10 cellular contexts compared by ENCODE assay signal in the genomic region with DNA sequence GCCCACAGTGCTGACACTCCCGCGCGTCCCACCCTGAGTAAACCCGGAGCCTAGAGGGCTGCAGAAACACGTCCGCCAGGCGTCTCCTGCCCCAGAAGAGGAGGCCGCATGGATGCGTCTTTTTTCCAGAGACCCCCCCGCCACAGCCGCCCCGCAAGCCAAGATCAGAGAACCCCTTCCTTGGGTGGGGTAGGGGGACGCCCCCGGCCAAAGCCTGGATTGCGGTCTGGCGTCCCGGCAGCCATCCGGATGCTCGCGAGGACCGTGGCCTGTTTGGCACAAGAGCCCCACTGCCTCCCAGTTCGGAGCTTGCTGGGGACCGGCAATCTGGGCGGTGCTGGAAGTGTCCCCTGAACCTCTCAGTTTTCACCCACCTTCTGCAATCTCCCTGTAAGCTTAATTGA. TPM values are rescaled to one million over a fixed set of nuclear protein-coding genes. Genes with fewer than 3 reads are reported as not detected.
DNase-seq lines count a peak whose midpoint lies in the region; ATAC-seq, FAIRE-seq and TF ChIP-seq lines count a peak whose summit lies in the region.
"Had no signal": no experiment of that assay in that cellular context is flagged by ENCODE, and none has a peak within 500 bp of the region (broad histone marks: within the 10 kb centered on the region; RNA-seq: fewer than 3 reads in every experiment).

No MANE protein-coding gene starts in this region.

- no peaks in the 10 kb centered on the region for H3F3A ChIP-seq in GM23338 (replicated peaks; ENCODE audit: low read depth)

- intact Hi-C loops in mammary epithelial cell (cut with micrococcal nuclease) = no loop called here

- H2AFZ ChIP-seq in GM23338 (peak overlapping the region; percentile 96), mammary epithelial cell (ENCODE audit: low read depth, low read length) (peak overlapping the region; percentile 54)

- TF ChIP-seq POLR2A in GM12892 (IDR thresholded peaks at IDR 0.05; ENCODE audit: low read depth, low read length) = no peak

- no TSS peak for BruUV-seq in mammary epithelial cell (replicated peaks; lab: Mats Ljungman, UMichigan)

- peak; percentile 68 for DNase-seq in GM23338 (ENCODE audit: low spot score)
- DNase-seq in mammary epithelial cell = no peak
- peak; percentile 48 for DNase-seq in iPS-NIHi7 (ENCODE audit: extremely low spot score)
- DNase-seq in H4 (ENCODE audit: low spot score) = no peak
- no peak for DNase-seq in AML-193 (lab: John Stamatoyannopoulos, UW)
- no peak for DNase-seq in GM12892 (ENCODE audit: insufficient read length)
- no peak for DNase-seq in stimulated activated CD4-positive, alpha-beta T cell treated with anti-CD3 and anti-CD28 coated beads, Interleukin-1b, Interleukin-23, amount 100 ng/mL, for 48 hours

- peak; percentile 68 for ATAC-seq in GM23338

- H3K79me2 ChIP-seq in GM23338 (replicated peaks; ENCODE audit: insufficient read depth) (no peaks in the 10 kb centered on the region), mammary epithelial cell (ENCODE audit: insufficient read depth, low read length) (no peaks in the 10 kb centered on the region)

- peak overlapping the region; percentile 68 for H3K4me3 ChIP-seq in GM23338
- peak overlapping the region in 1 of 3 experiments; percentile 30 for H3K4me3 ChIP-seq in mammary epithelial cell (replicated peaks in 1 of 3; ENCODE audit: insufficient read depth in 1 of 3, low read depth in 2 of 3, low read length in 3 of 3)
- H3K4me3 ChIP-seq in skeletal muscle satellite cell (ENCODE audit: low read length) = peak overlapping the region; percentile 79

- dilution Hi-C loops in mammary epithelial cell (cut with HindIII; ENCODE audit: low sequenced_read_pairs) = no loop called here

- H3K27ac ChIP-seq in GM23338 (ENCODE audit: low read depth) (no peak overlapping the region), mammary epithelial cell (ENCODE audit: insufficient read depth, low read depth, low read length) (no peak overlapping the region)

- no peaks in the 10 kb centered on the region for H3K9me3 Mint-ChIP-seq in GM23338

- 0 out of 4 replicates have a peak, but pooled peaks of 1 of the 2 experiments have one; percentile 10 for TF ChIP-seq CTCF in GM23338 (conservative IDR thresholded peaks at IDR 0.05; ENCODE audit: low read depth in 2 of 2)
- TF ChIP-seq CTCF in mammary epithelial cell (conservative IDR thresholded peaks at IDR 0.05 in 1 of 2, IDR thresholded peaks at IDR 0.05 in 1 of 2; ENCODE audit: extremely low read depth in 1 of 2, insufficient read depth in 1 of 2, low read depth in 1 of 2, low read length in 2 of 2) = no peak

- H3K27ac Mint-ChIP-seq in GM23338 = no peak overlapping the region

- H3K4me2 ChIP-seq in GM23338 (peak overlapping the region; percentile 88), mammary epithelial cell (ENCODE audit: insufficient read depth, low read depth, low read length) (peak overlapping the region; percentile 87), skeletal muscle satellite cell (ENCODE audit: low read length) (peak overlapping the region; percentile 95)

- peaks cover 20% of the 10 kb centered on the region for H3K4me1 ChIP-seq in GM23338 (ENCODE audit: insufficient read depth)
- peaks cover 12% of the 10 kb centered on the region for H3K4me1 ChIP-seq in mammary epithelial cell (ENCODE audit: insufficient read depth, low read length)
- peaks cover 16% of the 10 kb centered on the region for H3K4me1 ChIP-seq in skeletal muscle satellite cell (ENCODE audit: control insufficient read depth, insufficient read depth, low read length)

- H3K27me3 ChIP-seq in GM23338 (ENCODE audit: insufficient read depth) (peaks cover 48% of the 10 kb centered on the region), mammary epithelial cell (ENCODE audit: insufficient read depth, low read length) (peaks cover 25% of the 10 kb centered on the region), skeletal muscle satellite cell (ENCODE audit: control insufficient read depth, insufficient read depth, low read length) (peaks cover 16% of the 10 kb centered on the region)

- no peaks in the 10 kb centered on the region; the same call in 2 of the 3 replicates for H3K36me3 Mint-ChIP-seq in GM23338 (ENCODE audit: low read depth)

- FAIRE-seq in GM12892 (lab: Jason Lieb, UNC) = no peak
- FAIRE-seq: endometrium had no signal

- peak overlapping the region; percentile 76 for H3K4me3 Mint-ChIP-seq in GM23338

- WGBS in mammary epithelial cell (ENCODE audit: low coverage, missing lambda C conversion rate) = 95% methylated on average over 4 of the region's 24 CpGs

- H3K9me3 ChIP-seq in mammary epithelial cell (replicated peaks; ENCODE audit: insufficient read depth, low read length) = no peaks in the 10 kb centered on the region
- H3K9me3 ChIP-seq in skeletal muscle satellite cell (replicated peaks; ENCODE audit: low read length) = no peaks in the 10 kb centered on the region

- H4K20me1 ChIP-seq in GM23338 (replicated peaks; ENCODE audit: insufficient read depth) (no peaks in the 10 kb centered on the region), mammary epithelial cell (ENCODE audit: insufficient read depth, low read length) (no peaks in the 10 kb centered on the region)

- no peak overlapping the region for H3K9ac ChIP-seq in mammary epithelial cell (ENCODE audit: insufficient read depth, low read length)
- H3K9ac ChIP-seq in skeletal muscle satellite cell (ENCODE audit: low read depth, low read length) = peak overlapping the region; percentile 34

- H3K36me3 ChIP-seq in GM23338 (ENCODE audit: insufficient read depth) (no peaks in the 10 kb centered on the region), mammary epithelial cell (ENCODE audit: insufficient read depth, low read length) (no peaks in the 10 kb centered on the region), skeletal muscle satellite cell (ENCODE audit: insufficient read depth, low read length) (no peaks in the 10 kb centered on the region)

- peaks cover 17% of the 10 kb centered on the region for H3K4me1 Mint-ChIP-seq in GM23338

- CTCF ChIA-PET in mammary epithelial cell (lab: Charles Lee; ENCODE audit: low non-redundant PET) = no interaction called here

- H3K27me3 Mint-ChIP-seq in GM23338 (ENCODE audit: insufficient read depth, low read depth, poor library complexity) = peaks cover 31% of the 10 kb centered on the region

- in situ Hi-C loops in mammary epithelial cell (cut with MboI; ENCODE audit: low sequenced_read_pairs in 2 of 2) = no loop called here

- no peaks in the 10 kb centered on the region for H3K9me2 ChIP-seq in GM23338 (ENCODE audit: insufficient read depth)

TF ChIP-seq in GM23338, 12 proteins besides CTCF, POLR2A, EP300 and RAD21:
- TF ChIP-seq CREB1 (CRISPR knock-in tag; IDR thresholded peaks at IDR 0.05; ENCODE audit: low read depth) (no peak), EZH2 (IDR thresholded peaks at IDR 0.05; ENCODE audit: low read depth, unreplicated experiment) (peak; percentile 29)
- TF ChIP-seq, protein P1, sequence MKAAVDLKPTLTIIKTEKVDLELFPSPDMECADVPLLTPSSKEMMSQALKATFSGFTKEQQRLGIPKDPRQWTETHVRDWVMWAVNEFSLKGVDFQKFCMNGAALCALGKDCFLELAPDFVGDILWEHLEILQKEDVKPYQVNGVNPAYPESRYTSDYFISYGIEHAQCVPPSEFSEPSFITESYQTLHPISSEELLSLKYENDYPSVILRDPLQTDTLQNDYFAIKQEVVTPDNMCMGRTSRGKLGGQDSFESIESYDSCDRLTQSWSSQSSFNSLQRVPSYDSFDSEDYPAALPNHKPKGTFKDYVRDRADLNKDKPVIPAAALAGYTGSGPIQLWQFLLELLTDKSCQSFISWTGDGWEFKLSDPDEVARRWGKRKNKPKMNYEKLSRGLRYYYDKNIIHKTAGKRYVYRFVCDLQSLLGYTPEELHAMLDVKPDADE (IDR thresholded peaks at IDR 0.05) = no peak

RNA-seq across cellular contexts. Expression of gene FAM162B, which starts 1.0 kb away (rescaled TPM):
- total RNA-seq in GM23338 (2014; rRNA removed; shearing (Covaris generic)) = 5.9 and 6.3 TPM in 2 replicates
- polyA plus RNA-seq in GM23338 (2016; fragmentation: Nextera tagmentation; extraction: Ambion mirVana) = 6.3 and 9.3 TPM in 2 replicates
- not detected for total RNA-seq in mammary epithelial cell
- polyA plus RNA-seq in mammary epithelial cell = not detected
- polyA minus RNA-seq in mammary epithelial cell = not detected
- 7.6 and 10.0 TPM in 2 replicates for total RNA-seq in skeletal muscle satellite cell (2012; rRNA removed)
- not detected in 2 replicates for total RNA-seq in H4 (2014; rRNA removed; shearing (Covaris generic))
- polyA plus RNA-seq in GM12892 (2012; ENCODE audit: missing spikeins) = not detected
- total RNA-seq: SK-MEL-5 had no signal

Comparison
In these comparisons a context has a peak if more than half of its experiments do, and no peak if none do; other contexts are left out.
1. DNase-seq: peak in GM23338 (single experiment) and iPS-NIHi7 (single experiment); none in mammary epithelial cell (single experiment), H4 (single experiment), AML-193 (0 of 2), GM12892 (single experiment) and stimulated activated CD4-positive, alpha-beta T cell treated with anti-CD3 and anti-CD28 coated beads, Interleukin-1b, Interleukin-23, amount 100 ng/mL, for 48 hours (single experiment).
2. Peak in every context shown above with its lines, with median percentiles within 50 percentile points of each other: H3K4me2 ChIP-seq.